ENCODE assay signal across 21 cellular contexts in the genomic region with DNA sequence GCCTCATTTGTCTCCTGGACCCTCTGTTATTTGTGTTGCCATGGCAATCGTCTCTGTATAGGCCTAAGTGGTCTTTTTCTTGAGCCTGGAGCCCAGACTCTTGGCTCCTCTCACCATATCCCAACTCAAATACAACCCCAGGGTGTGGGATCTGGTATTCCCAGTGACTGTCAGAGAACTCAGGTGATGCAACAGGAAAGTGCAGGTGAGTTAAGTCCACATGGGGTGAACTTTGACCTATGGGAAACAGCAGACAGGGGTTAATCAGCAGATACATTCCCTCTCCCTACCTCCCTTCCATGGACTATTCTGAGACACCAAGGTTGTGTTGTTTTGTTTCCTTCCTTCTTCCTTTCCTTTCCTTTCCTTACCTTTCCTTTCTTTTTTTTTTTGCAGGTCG.
DNase-seq lines count a peak whose midpoint lies in the region; ATAC-seq and TF ChIP-seq lines count a peak whose summit lies in the region.
"Had no signal": no experiment of that assay in that cellular context is flagged by ENCODE, and none has a peak within 500 bp of the region (broad histone marks: within the 10 kb centered on the region; RNA-seq: fewer than 3 reads in every experiment).

No MANE protein-coding gene starts in this region.

- ATAC-seq in mucosa of descending colon (peak; percentile 82), foreskin keratinocyte (no peak)

- H3K27me3 Mint-ChIP-seq in Caco-2 (ENCODE audit: insufficient read depth, unreplicated experiment), result no peaks in the 10 kb centered on the region
- H3K27me3 Mint-ChIP-seq: CD4-positive, alpha-beta T cell had no signal

- H3K27me3 ChIP-seq in Caco-2 (replicated peaks; ENCODE audit: control insufficient read depth, insufficient read depth, low read length), result no peaks in the 10 kb centered on the region
- no peaks in the 10 kb centered on the region for H3K27me3 ChIP-seq in foreskin keratinocyte

- peak; percentile 45 to 55 for DNase-seq in Caco-2
- peak; percentile 14 for DNase-seq in HuH-7.5 (ENCODE audit: low spot score)
- peak; percentile 59 for DNase-seq in islet precursor cell
- no peak for DNase-seq in mucosa of descending colon
- DNase-seq in D341Med (ENCODE audit: low spot score), result no peak
- DNase-seq in foreskin keratinocyte, result no peak
- DNase-seq in activated T-cell treated with anti-CD3 and anti-CD28 coated beads for 4 hours, result no peak
- DNase-seq: CD4-positive, alpha-beta T cell; DMS79 treated with DMSO at 0.1 percent for 48 hours; H9; Karpas-422; NCI-H1092; NCI-H1417 treated with DMSO at 0.1 percent for 48 hours; NCI-H1694 treated with DMSO at 0.1 percent for 48 hours; NCI-H2081; NCI-H2171 treated with DMSO at 0.1 percent for 48 hours; NCI-H446; NCI-H524 treated with DMSO at 0.1 percent for 48 hours; NCI-H774; SIG-M5 had no signal

- intact Hi-C loops in Caco-2 (cut with micrococcal nuclease; ENCODE audit: unreplicated experiment), result loop anchor here (5.0 kb wide), 2 partner anchors 35 kb away; no protein-coding TSS in a partner anchor
- intact Hi-C loops in mucosa of descending colon (cut with DNase I, micrococcal nuclease), result no loop called here

- no peak overlapping the region for H3K4me3 ChIP-seq in Caco-2 (ENCODE audit: low read depth, low read length)
- no peak overlapping the region for H3K4me3 ChIP-seq in mucosa of descending colon
- H3K4me3 ChIP-seq: SK-N-MC had no signal

- no peaks in the 10 kb centered on the region for H3K36me3 ChIP-seq in Caco-2 (ENCODE audit: control insufficient read depth, insufficient read depth, low read length)
- no peaks in the 10 kb centered on the region for H3K36me3 ChIP-seq in mucosa of descending colon (ENCODE audit: low read depth)

- CTCF ChIA-PET in Caco-2 (lab: Charles Lee), result no interaction called here

- H3K27ac Mint-ChIP-seq in Caco-2 (ENCODE audit: unreplicated experiment), result peak overlapping the region; percentile 77
- H3K27ac Mint-ChIP-seq: CD4-positive, alpha-beta T cell; H9 had no signal

- peaks cover 21% of the 10 kb centered on the region for H3K4me1 ChIP-seq in Caco-2
- peaks cover 4% of the 10 kb centered on the region for H3K4me1 ChIP-seq in mucosa of descending colon (ENCODE audit: low read depth)
- no peaks in the 10 kb centered on the region for H3K4me1 ChIP-seq in foreskin keratinocyte

- H3K9me3 ChIP-seq in Caco-2 (no peaks in the 10 kb centered on the region), mucosa of descending colon (no peaks in the 10 kb centered on the region)

- peaks cover 15% of the 10 kb centered on the region for H3K4me1 Mint-ChIP-seq in Caco-2 (ENCODE audit: low read depth, unreplicated experiment)
- H3K4me1 Mint-ChIP-seq: H9 had no signal

- H3K4me3 Mint-ChIP-seq in Caco-2 (ENCODE audit: unreplicated experiment), result no peak overlapping the region
- H3K4me3 Mint-ChIP-seq: CD4-positive, alpha-beta T cell; H9 had no signal

- POLR2A ChIA-PET in Caco-2 (lab: Charles Lee), result no interaction called here

- TF ChIP-seq CTCF in Caco-2 (IDR thresholded peaks at IDR 0.05; ENCODE audit: insufficient read depth in 1 of 2, low read depth in 1 of 2, low read length in 1 of 2, severe bottlenecking in 1 of 2, unreplicated experiment in 1 of 2) (no peak), mucosa of descending colon (IDR thresholded peaks at IDR 0.05) (no peak), foreskin keratinocyte (conservative IDR thresholded peaks at IDR 0.05) (no peak)

- no peaks in the 10 kb centered on the region for H3K9me3 Mint-ChIP-seq in Caco-2 (ENCODE audit: unreplicated experiment)
- H3K9me3 Mint-ChIP-seq: CD4-positive, alpha-beta T cell had no signal

- no peak overlapping the region for H3K27ac ChIP-seq in foreskin keratinocyte
- H3K27ac ChIP-seq: SK-N-MC had no signal

- BruUV-seq in Caco-2 (replicated peaks; lab: Mats Ljungman, UMichigan), result no TSS peak

- peaks cover 5% of the 10 kb centered on the region for H3K36me3 Mint-ChIP-seq in Caco-2 (ENCODE audit: insufficient read depth, unreplicated experiment)

Comparison
In these comparisons a context has a peak if more than half of its experiments do, and no peak if none do; other contexts are left out.
1. DNase-seq: peak in Caco-2 (2 of 2), HuH-7.5 (single experiment) and islet precursor cell (single experiment); none in mucosa of descending colon (0 of 3), D341Med (single experiment), foreskin keratinocyte (0 of 2) and activated T-cell treated with anti-CD3 and anti-CD28 coated beads for 4 hours (single experiment).